In the genomic region with DNA sequence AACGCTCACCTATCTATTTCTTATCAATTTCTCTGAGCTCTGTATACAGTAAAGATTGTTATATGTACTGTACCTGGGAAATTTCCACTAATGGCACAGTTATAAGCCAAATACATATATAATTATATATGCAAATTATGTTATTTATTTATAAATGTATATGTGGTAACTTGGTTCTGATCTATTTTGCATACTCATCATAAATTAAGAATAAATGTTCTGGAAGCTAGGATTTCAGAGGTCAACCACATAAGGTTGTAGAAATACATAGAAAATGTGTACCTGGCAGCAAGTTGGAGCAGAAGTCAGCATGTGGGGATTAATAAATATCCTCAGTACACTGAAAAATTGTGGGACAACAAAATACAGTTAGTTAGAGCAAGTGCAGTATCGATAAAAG, we compare ENCODE assay signal across 23 cellular contexts.
DNase-seq lines count a peak whose midpoint lies in the region; ATAC-seq, FAIRE-seq and TF ChIP-seq lines count a peak whose summit lies in the region.
"Had no signal": no experiment of that assay in that cellular context is flagged by ENCODE, and none has a peak within 500 bp of the region (broad histone marks: within the 10 kb centered on the region; RNA-seq: fewer than 3 reads in every experiment).

No MANE protein-coding gene starts in this region.

- no TSS peak for BruUV-seq in HepG2 (replicated peaks; lab: Mats Ljungman, UMichigan)
- no TSS peak for BruUV-seq in K562 (replicated peaks; lab: Mats Ljungman, UMichigan)

- no peaks in the 10 kb centered on the region for H3K9me1 ChIP-seq in K562 (ENCODE audit: control insufficient read depth, insufficient read depth, low read length)

- no peak for TF ChIP-seq RAD21 in HepG2 (CRISPR knock-in tag; IDR thresholded peaks at IDR 0.05)
- TF ChIP-seq RAD21 in K562 (CRISPR knock-in tag; conservative IDR thresholded peaks at IDR 0.05 in 1 of 2, IDR thresholded peaks at IDR 0.05 in 1 of 2), result no peak

- TF ChIP-seq POLR2A in HepG2 (IDR thresholded peaks at IDR 0.05; ENCODE audit: insufficient read depth in 1 of 2, low read depth in 2 of 2, low read length in 2 of 2) (no peak), right lobe of liver (IDR thresholded peaks at IDR 0.05) (no peak), K562 (conservative IDR thresholded peaks at IDR 0.05) (no peak), GM12892 (IDR thresholded peaks at IDR 0.05; ENCODE audit: low read depth, low read length) (no peak)

- H2AFZ ChIP-seq in HepG2 (ENCODE audit: low read length) (no peak overlapping the region), K562 (ENCODE audit: low read depth, low read length) (no peak overlapping the region)

- H3K79me2 ChIP-seq in HepG2 (ENCODE audit: insufficient read depth, low read length) (no peaks in the 10 kb centered on the region), K562 (ENCODE audit: control insufficient read depth, insufficient read depth, low read length) (no peaks in the 10 kb centered on the region)

- H3K4me1 ChIP-seq in HepG2 (ENCODE audit: insufficient read depth, low read length) (no peaks in the 10 kb centered on the region), right lobe of liver (no peaks in the 10 kb centered on the region), K562 (replicated peaks in 1 of 2; ENCODE audit: control insufficient read depth in 2 of 2, insufficient read depth in 2 of 2, low read length in 2 of 2) (no peaks in the 10 kb centered on the region)
- H3K4me1 ChIP-seq: BE2C had no signal

- H3K27me3 ChIP-seq in HepG2 (ENCODE audit: control insufficient read depth in 1 of 2, insufficient read depth in 2 of 2, low read length in 2 of 2), result no peaks in the 10 kb centered on the region; a peak in 1 of 5 replicates
- no peaks in the 10 kb centered on the region for H3K27me3 ChIP-seq in right lobe of liver
- H3K27me3 ChIP-seq in K562 (ENCODE audit: control insufficient read depth in 2 of 2, insufficient read depth in 2 of 2, low read length in 2 of 2), result no peaks in the 10 kb centered on the region
- H3K27me3 ChIP-seq: BE2C, BLaER1 had no signal

- in situ Hi-C loops in HepG2 (cut with HindIII; ENCODE audit: extremely low pct_ligation_motif_present, low pct_unique_long_range_greater_than_20kb), result no loop called here
- in situ Hi-C loops in K562 (cut with MboI), result no loop called here

- FAIRE-seq in HepG2 (lab: Jason Lieb, UNC) (no peak), K562 (lab: Jason Lieb, UNC) (no peak), GM12892 (lab: Jason Lieb, UNC) (no peak)
- FAIRE-seq: GM12891, GM18507 had no signal

- H4K20me1 ChIP-seq in HepG2 (ENCODE audit: insufficient read depth, low read length) (no peaks in the 10 kb centered on the region), K562 (replicated peaks; ENCODE audit: control insufficient read depth, insufficient read depth, low read length) (no peaks in the 10 kb centered on the region)
- H4K20me1 ChIP-seq: BLaER1 had no signal

- intact Hi-C loops in HepG2 (cut with micrococcal nuclease; ENCODE audit: unreplicated experiment) (no loop called here), right lobe of liver (cut with DNase I) (no loop called here), K562 (cut with micrococcal nuclease) (no loop called here)

- ATAC-seq in HepG2, result no peak
- ATAC-seq in right lobe of liver, result no peak
- ATAC-seq in K562, result no peak

- TF ChIP-seq CTCF in HepG2 (CRISPR knock-in tag; IDR thresholded peaks at IDR 0.05) (no peak), right lobe of liver (IDR thresholded peaks at IDR 0.05) (no peak), K562 (IDR thresholded peaks at IDR 0.05 in 2 of 3, conservative IDR thresholded peaks at IDR 0.05 in 1 of 3; ENCODE audit: insufficient read depth in 2 of 3, low read depth in 1 of 3, low read length in 3 of 3) (no peak), GM10266 (IDR thresholded peaks at IDR 0.05; ENCODE audit: control insufficient read depth, insufficient read depth, low read depth, missing control alignments) (no peak)

- no peak overlapping the region for H3K4me3 ChIP-seq in HepG2 (replicated peaks in 1 of 3; ENCODE audit: insufficient read depth in 1 of 3, low read depth in 2 of 3, low read length in 3 of 3)
- no peak overlapping the region for H3K4me3 ChIP-seq in right lobe of liver
- no peak overlapping the region for H3K4me3 ChIP-seq in K562
- H3K4me3 ChIP-seq: BLaER1 had no signal

- H3K27ac ChIP-seq in HepG2 (ENCODE audit: extremely low read length, insufficient read depth, low read length), result no peak overlapping the region
- H3K27ac ChIP-seq in right lobe of liver, result no peak overlapping the region
- no peak overlapping the region for H3K27ac ChIP-seq in K562 (ENCODE audit: extremely low read depth, low read depth, low read length)
- H3K27ac ChIP-seq: 22Rv1, BLaER1 had no signal

- H3K9ac ChIP-seq in HepG2 (ENCODE audit: insufficient read depth, low read depth, low read length), result no peak overlapping the region
- H3K9ac ChIP-seq in K562 (ENCODE audit: insufficient read depth in 1 of 2, low read depth in 2 of 2, low read length in 2 of 2), result no peak overlapping the region
- H3K9ac ChIP-seq: BLaER1 had no signal

- CTCF ChIA-PET in HepG2 (lab: Yijun Ruan, JAX; ENCODE audit: low intra/inter-chr PET ratio, low total read pairs) (no interaction called here), K562 (lab: Yijun Ruan, JAX; ENCODE audit: low intra/inter-chr PET ratio) (no interaction called here)

- 13% methylated on average over 2 of the region's 2 CpGs for WGBS in HepG2 (ENCODE audit: low lambda C conversion rate)
- WGBS in right lobe of liver (ENCODE audit: insufficient coverage, low coverage, low lambda C conversion rate, missing lambda C conversion rate), result 71% methylated on average over 2 of the region's 2 CpGs
- 2% methylated on average over 2 of the region's 2 CpGs for WGBS in K562 (ENCODE audit: insufficient coverage, low coverage, missing lambda C conversion rate)

- no peaks in the 10 kb centered on the region for H3K36me3 ChIP-seq in HepG2 (replicated peaks in 1 of 2; ENCODE audit: control insufficient read depth in 1 of 2, insufficient read depth in 2 of 2, low read length in 2 of 2)
- H3K36me3 ChIP-seq in right lobe of liver, result no peaks in the 10 kb centered on the region
- no peaks in the 10 kb centered on the region for H3K36me3 ChIP-seq in K562 (ENCODE audit: control insufficient read depth, insufficient read depth, low read length)
- H3K36me3 ChIP-seq: BE2C, BLaER1 had no signal

- H3K4me2 ChIP-seq in HepG2 (ENCODE audit: low read depth, low read length) (no peak overlapping the region), K562 (ENCODE audit: insufficient read depth, low read length) (no peak overlapping the region)
- H3K4me2 ChIP-seq: BLaER1 had no signal

- H3K9me3 ChIP-seq in HepG2 (ENCODE audit: low read length) (no peaks in the 10 kb centered on the region), right lobe of liver (no peaks in the 10 kb centered on the region), K562 (replicated peaks; ENCODE audit: control insufficient read depth, insufficient read depth, low read depth, low read length) (no peaks in the 10 kb centered on the region)
- H3K9me3 ChIP-seq: BE2C, BLaER1 had no signal

- TF ChIP-seq EP300 in HepG2 (IDR thresholded peaks at IDR 0.05; ENCODE audit: low read depth in 2 of 2, low read length in 2 of 2) (no peak), HepG2 (CRISPR knock-in tag; IDR thresholded peaks at IDR 0.05; ENCODE audit: borderline replicate concordance) (no peak), K562 (IDR thresholded peaks at IDR 0.05; ENCODE audit: low read length) (no peak)

- POLR2A ChIA-PET in HepG2 (lab: Yijun Ruan, JAX), result no interaction called here
- POLR2A ChIA-PET in K562 (lab: Yijun Ruan, JAX), result no interaction called here

- DNase-seq in HepG2 (ENCODE audit: low spot score) (no peak), right lobe of liver (no peak), K562 (ENCODE audit: extremely low read depth in 1 of 4, low spot score in 3 of 4) (no peak), GM10266 (ENCODE audit: extremely low spot score) (no peak), GM12892 (ENCODE audit: insufficient read length) (no peak)
- DNase-seq: ACHN; BE2C; C1 segment of cervical spinal cord; CD4-positive, alpha-beta memory T cell; CD4-positive, CD25-positive, alpha-beta regulatory T cell; CD8-positive, alpha-beta memory T cell; COR-L47; DMS 273 treated with DMSO at 0.1 percent for 48 hours; DMS153; DMS53; DMS79; DND-41; EL; GDM1 had no signal

TF ChIP-seq in HepG2, 621 proteins besides CTCF, POLR2A, EP300 and RAD21:
- TF ChIP-seq MAFK (conservative IDR thresholded peaks at IDR 0.05 in 1 of 2, IDR thresholded peaks at IDR 0.05 in 1 of 2; ENCODE audit: low read length in 2 of 2), result peak in 1 of 2 experiments; percentile 78; a peak in 3 of 4 replicates
- TF ChIP-seq GPN1 (CRISPR knock-in tag; IDR thresholded peaks at IDR 0.05; ENCODE audit: borderline replicate concordance), result no peak
- TF ChIP-seq MAFF (IDR thresholded peaks at IDR 0.05; ENCODE audit: low read depth, low read length), result peak; percentile 67
- TF ChIP-seq ZNF484 (CRISPR knock-in tag; IDR thresholded peaks at IDR 0.05; ENCODE audit: borderline replicate concordance, low read depth), result no peak
- TF ChIP-seq, protein P1, sequence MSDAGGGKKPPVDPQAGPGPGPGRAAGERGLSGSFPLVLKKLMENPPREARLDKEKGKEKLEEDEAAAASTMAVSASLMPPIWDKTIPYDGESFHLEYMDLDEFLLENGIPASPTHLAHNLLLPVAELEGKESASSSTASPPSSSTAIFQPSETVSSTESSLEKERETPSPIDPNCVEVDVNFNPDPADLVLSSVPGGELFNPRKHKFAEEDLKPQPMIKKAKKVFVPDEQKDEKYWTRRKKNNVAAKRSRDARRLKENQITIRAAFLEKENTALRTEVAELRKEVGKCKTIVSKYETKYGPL (CRISPR knock-in tag; IDR thresholded peaks at IDR 0.05), result no peak
- TF ChIP-seq RFX3 (CRISPR knock-in tag; IDR thresholded peaks at IDR 0.05), result no peak

TF ChIP-seq in K562, 482 proteins besides CTCF, POLR2A, EP300 and RAD21 (continues in another document):
- TF ChIP-seq CREB1 (IDR thresholded peaks at IDR 0.05) (no peak), CREB1 (CRISPR knock-in tag; IDR thresholded peaks at IDR 0.05) (no peak), HDAC1 (IDR thresholded peaks at IDR 0.05) (no peak), NCOA6 (IDR thresholded peaks at IDR 0.05) (no peak), KDM5B (IDR thresholded peaks at IDR 0.05; ENCODE audit: insufficient replicate concordance, low read depth, low read length) (no peak), ZNF316 (IDR thresholded peaks at IDR 0.05) (peak; percentile 78), ZNF695 (CRISPR knock-in tag; IDR thresholded peaks at IDR 0.05) (no peak), HDAC8 (tag; IDR thresholded peaks at IDR 0.05) (no peak), ZNF324 (CRISPR knock-in tag; IDR thresholded peaks at IDR 0.05) (no peak), U2AF1 (optimal IDR thresholded peaks at IDR 0.05; ENCODE audit: low read depth, low read length) (no peak), DIDO1 (tag; IDR thresholded peaks at IDR 0.05; ENCODE audit: low read depth) (no peak), ZNF121 (CRISPR knock-in tag; conservative IDR thresholded peaks at IDR 0.05) (no peak), SMARCE1 (IDR thresholded peaks at IDR 0.05) (no peak), C11orf30 (IDR thresholded peaks at IDR 0.05; ENCODE audit: low read depth) (peak; percentile 52; the same call in 1 of the 2 replicates), MAFK (IDR thresholded peaks at IDR 0.05; ENCODE audit: low read length) (peak; percentile 61), MAFF (IDR thresholded peaks at IDR 0.05; ENCODE audit: low read length) (peak; percentile 72)

Comparison
In these comparisons a context has a peak if more than half of its experiments do, and no peak if none do; other contexts are left out.
1. Of the 241 proteins assayed by ChIP-seq in both HepG2 and K562: peak only in HepG2: none; only in K562: MAFG; in both: MAFF; in neither: 238; mixed calls (peak in some experiments, not most) for 1.